In genomic region chrX:10501606-10502005, GRCh38 we compare ENCODE assay signal across 1 cellular context.
TF ChIP-seq lines count a peak whose summit lies in the region.

No MANE protein-coding gene starts in this region.

TF ChIP-seq in SK-N-SH treated with all-trans-retinoic acid at 6 μM for 48 hours, 23 proteins besides CTCF, POLR2A, EP300 and RAD21 (continued from another document):
- no peak for TF ChIP-seq TSHZ2 (CRISPR knock-in tag; IDR thresholded peaks at IDR 0.05)
- TF ChIP-seq ZFP3 (CRISPR knock-in tag; IDR thresholded peaks at IDR 0.05): no peak
- TF ChIP-seq GLIS3 (CRISPR knock-in tag; IDR thresholded peaks at IDR 0.05): no peak
- no peak for TF ChIP-seq TCF4 (CRISPR knock-in tag; IDR thresholded peaks at IDR 0.05; ENCODE audit: borderline replicate concordance)
- TF ChIP-seq CSRNP3 (CRISPR knock-in tag; IDR thresholded peaks at IDR 0.05): no peak
- no peak for TF ChIP-seq ZC3H10 (CRISPR knock-in tag; IDR thresholded peaks at IDR 0.05)
- no peak for TF ChIP-seq RARB (CRISPR knock-in tag; IDR thresholded peaks at IDR 0.05)
- no peak for TF ChIP-seq ISL1 (CRISPR knock-in tag; IDR thresholded peaks at IDR 0.05)
- TF ChIP-seq PATZ1 (CRISPR knock-in tag; IDR thresholded peaks at IDR 0.05; ENCODE audit: borderline replicate concordance): no peak
- TF ChIP-seq OSR1 (CRISPR knock-in tag; IDR thresholded peaks at IDR 0.05): no peak
